Comparison of ENCODE assay signal across 19 cellular contexts in the genomic region with DNA sequence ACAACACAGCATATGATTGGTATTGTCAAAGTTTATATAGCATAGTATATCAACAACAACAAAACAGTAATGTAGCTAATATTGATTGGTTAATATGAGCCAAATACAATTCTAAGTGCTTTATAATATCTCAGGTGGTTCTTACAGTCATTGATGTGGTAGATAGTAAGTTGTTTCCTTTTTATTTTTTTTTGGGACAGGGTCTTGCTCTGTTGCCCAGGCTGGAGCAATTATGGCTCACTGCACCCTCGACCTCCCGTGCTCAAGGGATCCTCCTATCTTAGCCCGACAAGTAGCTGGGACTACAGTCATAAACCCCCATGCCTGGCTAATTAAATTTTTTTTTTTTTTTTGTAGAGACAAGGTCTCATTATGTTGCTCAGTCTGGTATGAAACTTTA. TPM values are rescaled to one million over a fixed set of nuclear protein-coding genes. Genes with fewer than 3 reads are reported as not detected.
A peak's percentile ranks its signal among the peaks of the same experiment; 100 is the strongest.
DNase-seq lines count a peak whose midpoint lies in the region; ATAC-seq, FAIRE-seq and TF ChIP-seq lines count a peak whose summit lies in the region.
"Had no signal": no experiment of that assay in that cellular context is flagged by ENCODE, and none has a peak within 500 bp of the region (broad histone marks: within the 10 kb centered on the region; RNA-seq: fewer than 3 reads in every experiment).

No MANE protein-coding gene starts in this region.

- H3K27me3 Mint-ChIP-seq in activated naive CD4-positive, alpha-beta T cell treated with anti-CD3 and anti-CD28 coated beads, Interleukin-2, amount 50 U/mL, for 24 hours: no peaks in the 10 kb centered on the region
- H3K27me3 Mint-ChIP-seq in activated naive CD4-positive, alpha-beta T cell treated with anti-CD3 and anti-CD28 coated beads, Interleukin-2, amount 10 ng/mL, durations not matched to agents 7 days and 5 days: peaks cover 11% of the 10 kb centered on the region
- H3K27me3 Mint-ChIP-seq in naive thymus-derived CD4-positive, alpha-beta T cell: no peaks in the 10 kb centered on the region
- H3K27me3 Mint-ChIP-seq: activated CD4-positive, alpha-beta memory T cell treated with anti-CD3 and anti-CD28 coated beads for 36 hours had no signal

- no peaks in the 10 kb centered on the region for H3K9me1 ChIP-seq in K562 (ENCODE audit: control insufficient read depth, insufficient read depth, low read length)

- in situ Hi-C loops in K562 (cut with MboI): no loop called here

- FAIRE-seq in K562 (lab: Jason Lieb, UNC): no peak
- FAIRE-seq: TTC549 had no signal

- no peak for DNase-seq in activated naive CD4-positive, alpha-beta T cell treated with anti-CD3 and anti-CD28 coated beads, Interleukin-2, amount 10 ng/mL, durations not matched to agents 7 days and 5 days
- DNase-seq in K562 (ENCODE audit: extremely low read depth in 1 of 4, low spot score in 3 of 4) (no peak), suprapubic skin (ENCODE audit: low spot score in 2 of 2) (no peak), adrenal gland (no peak), vagina (ENCODE audit: extremely low spot score in 2 of 2) (no peak), cerebellum (ENCODE audit: low spot score) (no peak)
- no peak for DNase-seq in naive thymus-derived CD4-positive, alpha-beta T cell
- DNase-seq: activated CD4-positive, alpha-beta memory T cell treated with anti-CD3 and anti-CD28 coated beads for 36 hours; activated effector memory CD4-positive, alpha-beta T cell treated with Interleukin-2 at 50 U/mL for 16 hours; brain microvascular endothelial cell; Caco-2; GDM1; SJCRH30; stimulated activated CD4-positive, alpha-beta T cell treated with anti-CD3 and anti-CD28 coated beads, Interleukin-2, amount 100 ng/mL, for 24 hours had no signal

- H3K27ac ChIP-seq in K562 (ENCODE audit: extremely low read depth, low read depth, low read length) (no peak overlapping the region), suprapubic skin (no peak overlapping the region), adrenal gland (peak overlapping the region in 2 of 5 donors; percentile 28 to 46), vagina (no peak overlapping the region)
- no peak overlapping the region for H3K27ac ChIP-seq in naive thymus-derived CD4-positive, alpha-beta T cell (ENCODE audit: low read depth, low read length)
- H3K27ac ChIP-seq: brain microvascular endothelial cell, prostate gland, SJCRH30 had no signal

- ATAC-seq in K562: no peak
- no peak for ATAC-seq in naive thymus-derived CD4-positive, alpha-beta T cell

- H3K9me3 Mint-ChIP-seq in activated naive CD4-positive, alpha-beta T cell treated with anti-CD3 and anti-CD28 coated beads, Interleukin-2, amount 50 U/mL, for 24 hours: no peaks in the 10 kb centered on the region
- no peaks in the 10 kb centered on the region for H3K9me3 Mint-ChIP-seq in activated naive CD4-positive, alpha-beta T cell treated with anti-CD3 and anti-CD28 coated beads, Interleukin-2, amount 10 ng/mL, durations not matched to agents 7 days and 5 days
- peaks cover 0 to 5% (median 0%) of the 10 kb centered on the region in 11 donors for H3K9me3 Mint-ChIP-seq in naive thymus-derived CD4-positive, alpha-beta T cell
- H3K9me3 Mint-ChIP-seq: activated CD4-positive, alpha-beta memory T cell treated with anti-CD3 and anti-CD28 coated beads for 36 hours had no signal

- H3K9ac ChIP-seq in K562 (ENCODE audit: insufficient read depth in 1 of 2, low read depth in 2 of 2, low read length in 2 of 2): no peak overlapping the region

- H3K36me3 Mint-ChIP-seq in activated naive CD4-positive, alpha-beta T cell treated with anti-CD3 and anti-CD28 coated beads, Interleukin-2, amount 50 U/mL, for 24 hours: peaks cover 2% of the 10 kb centered on the region
- peaks cover 23% of the 10 kb centered on the region for H3K36me3 Mint-ChIP-seq in activated naive CD4-positive, alpha-beta T cell treated with anti-CD3 and anti-CD28 coated beads, Interleukin-2, amount 10 ng/mL, durations not matched to agents 7 days and 5 days
- H3K36me3 Mint-ChIP-seq in naive thymus-derived CD4-positive, alpha-beta T cell: peaks cover 0 to 20% (median 15%) of the 10 kb centered on the region in 5 donors

- TF ChIP-seq POLR2A in K562 (conservative IDR thresholded peaks at IDR 0.05): no peak
- TF ChIP-seq POLR2A in suprapubic skin (IDR thresholded peaks at IDR 0.05): no peak
- no peak for TF ChIP-seq POLR2A in adrenal gland (IDR thresholded peaks at IDR 0.05)
- TF ChIP-seq POLR2A in vagina (IDR thresholded peaks at IDR 0.05): no peak

- no peak for TF ChIP-seq RAD21 in K562 (CRISPR knock-in tag; conservative IDR thresholded peaks at IDR 0.05 in 1 of 2, IDR thresholded peaks at IDR 0.05 in 1 of 2)

- H3K36me3 ChIP-seq in K562 (ENCODE audit: control insufficient read depth, insufficient read depth, low read length): no peaks in the 10 kb centered on the region
- H3K36me3 ChIP-seq in naive thymus-derived CD4-positive, alpha-beta T cell (ENCODE audit: control insufficient read depth in 2 of 3, insufficient read depth in 3 of 3, low read length in 3 of 3): peaks cover 0 to 9% (median 0%) of the 10 kb centered on the region in 3 experiments
- H3K36me3 ChIP-seq in suprapubic skin: no peaks in the 10 kb centered on the region
- H3K36me3 ChIP-seq in adrenal gland (replicated peaks in 1 of 2): no peaks in the 10 kb centered on the region
- no peaks in the 10 kb centered on the region for H3K36me3 ChIP-seq in vagina
- H3K36me3 ChIP-seq: brain microvascular endothelial cell, prostate gland, SJCRH30 had no signal

- H3K4me1 ChIP-seq in K562 (replicated peaks in 1 of 2; ENCODE audit: control insufficient read depth in 2 of 2, insufficient read depth in 2 of 2, low read length in 2 of 2) (peaks cover 0 to 8% of the 10 kb centered on the region in 2 experiments; a peak in 3 of 5 replicates), suprapubic skin (peaks cover 58% of the 10 kb centered on the region), adrenal gland (replicated peaks in 1 of 2) (peaks cover 16 to 58% of the 10 kb centered on the region in 2 donors), vagina (peaks cover 48% of the 10 kb centered on the region)
- peaks cover 14 to 36% of the 10 kb centered on the region in 2 donors for H3K4me1 ChIP-seq in naive thymus-derived CD4-positive, alpha-beta T cell (ENCODE audit: control insufficient read depth in 2 of 2, insufficient read depth in 2 of 2, low read length in 2 of 2)
- H3K4me1 ChIP-seq: prostate gland had no signal

- no peak overlapping the region for H3K27ac Mint-ChIP-seq in activated naive CD4-positive, alpha-beta T cell treated with anti-CD3 and anti-CD28 coated beads, Interleukin-2, amount 50 U/mL, for 24 hours
- no peak overlapping the region for H3K27ac Mint-ChIP-seq in activated naive CD4-positive, alpha-beta T cell treated with anti-CD3 and anti-CD28 coated beads, Interleukin-2, amount 10 ng/mL, durations not matched to agents 7 days and 5 days
- no peak overlapping the region for H3K27ac Mint-ChIP-seq in naive thymus-derived CD4-positive, alpha-beta T cell
- H3K27ac Mint-ChIP-seq: activated CD4-positive, alpha-beta memory T cell treated with anti-CD3 and anti-CD28 coated beads for 36 hours had no signal

- no peaks in the 10 kb centered on the region for H4K20me1 ChIP-seq in K562 (replicated peaks; ENCODE audit: control insufficient read depth, insufficient read depth, low read length)

- no peak overlapping the region for H3K4me3 ChIP-seq in K562
- H3K4me3 ChIP-seq in naive thymus-derived CD4-positive, alpha-beta T cell (ENCODE audit: low read length): no peak overlapping the region
- H3K4me3 ChIP-seq in suprapubic skin: peak overlapping the region; percentile 85
- peak overlapping the region in 1 of 4 donors; percentile 74 for H3K4me3 ChIP-seq in adrenal gland
- no peak overlapping the region for H3K4me3 ChIP-seq in vagina
- H3K4me3 ChIP-seq: prostate gland, SJCRH30 had no signal

- H3K27me3 ChIP-seq in K562 (ENCODE audit: control insufficient read depth in 2 of 2, insufficient read depth in 2 of 2, low read length in 2 of 2) (no peaks in the 10 kb centered on the region), suprapubic skin (no peaks in the 10 kb centered on the region), adrenal gland (no peaks in the 10 kb centered on the region), vagina (no peaks in the 10 kb centered on the region)
- H3K27me3 ChIP-seq in naive thymus-derived CD4-positive, alpha-beta T cell (ENCODE audit: control insufficient read depth in 2 of 2, insufficient read depth in 2 of 2, low read length in 2 of 2): no peaks in the 10 kb centered on the region
- H3K27me3 ChIP-seq: brain microvascular endothelial cell, SJCRH30 had no signal

- H2AFZ ChIP-seq in K562 (ENCODE audit: low read depth, low read length): no peak overlapping the region

- H3K9me3 ChIP-seq in K562 (replicated peaks; ENCODE audit: control insufficient read depth, insufficient read depth, low read depth, low read length): no peaks in the 10 kb centered on the region
- no peaks in the 10 kb centered on the region for H3K9me3 ChIP-seq in naive thymus-derived CD4-positive, alpha-beta T cell (ENCODE audit: control insufficient read depth in 2 of 3, low read length in 3 of 3)
- H3K9me3 ChIP-seq in suprapubic skin: no peaks in the 10 kb centered on the region
- H3K9me3 ChIP-seq in adrenal gland (replicated peaks in 1 of 3): no peaks in the 10 kb centered on the region
- no peaks in the 10 kb centered on the region for H3K9me3 ChIP-seq in vagina
- H3K9me3 ChIP-seq: Caco-2, prostate gland, SJCRH30 had no signal

- peak overlapping the region; percentile 28 for H3K4me3 Mint-ChIP-seq in activated naive CD4-positive, alpha-beta T cell treated with anti-CD3 and anti-CD28 coated beads, Interleukin-2, amount 50 U/mL, for 24 hours
- H3K4me3 Mint-ChIP-seq in activated naive CD4-positive, alpha-beta T cell treated with anti-CD3 and anti-CD28 coated beads, Interleukin-2, amount 10 ng/mL, durations not matched to agents 7 days and 5 days: no peak overlapping the region
- peak overlapping the region in 8 of 10 donors; percentile 22 to 100 (median 43) for H3K4me3 Mint-ChIP-seq in naive thymus-derived CD4-positive, alpha-beta T cell

- CTCF ChIA-PET in activated naive CD4-positive, alpha-beta T cell treated with anti-CD3 and anti-CD28 coated beads, Interleukin-2, amount 10 ng/mL, durations not matched to agents 7 days and 5 days (lab: Charles Lee): no interaction called here
- CTCF ChIA-PET in K562 (lab: Yijun Ruan, JAX; ENCODE audit: low intra/inter-chr PET ratio): no interaction called here
- CTCF ChIA-PET in naive thymus-derived CD4-positive, alpha-beta T cell (lab: Charles Lee): no interaction called here

- no TSS peak for BruUV-seq in K562 (replicated peaks; lab: Mats Ljungman, UMichigan)

- TF ChIP-seq EP300 in K562 (IDR thresholded peaks at IDR 0.05; ENCODE audit: low read length): no peak
- no peak for TF ChIP-seq EP300 in suprapubic skin (IDR thresholded peaks at IDR 0.05)

- intact Hi-C loops in K562 (cut with micrococcal nuclease) (no loop called here), adrenal gland (cut with DNase I) (no loop called here), vagina (cut with DNase I) (no loop called here)
- intact Hi-C loops in naive thymus-derived CD4-positive, alpha-beta T cell (cut with micrococcal nuclease): loop anchor here (10.0 kb wide), 3 partner anchors 541 to 1389 kb away; a partner anchor contains a TSS

- WGBS in K562 (ENCODE audit: insufficient coverage, low coverage, missing lambda C conversion rate): 64% methylated on average over 3 of the region's 3 CpGs
- 95% methylated on average over 3 of the region's 3 CpGs for WGBS in suprapubic skin
- WGBS in adrenal gland, 4 donors: 73 to 92% (median 84%) methylated on average over 3 of the region's 3 CpGs

- H3K4me1 Mint-ChIP-seq in activated naive CD4-positive, alpha-beta T cell treated with anti-CD3 and anti-CD28 coated beads, Interleukin-2, amount 50 U/mL, for 24 hours: peaks cover 71% of the 10 kb centered on the region
- peaks cover 58% of the 10 kb centered on the region for H3K4me1 Mint-ChIP-seq in activated naive CD4-positive, alpha-beta T cell treated with anti-CD3 and anti-CD28 coated beads, Interleukin-2, amount 10 ng/mL, durations not matched to agents 7 days and 5 days
- peaks cover 50 to 81% (median 71%) of the 10 kb centered on the region in 7 donors for H3K4me1 Mint-ChIP-seq in naive thymus-derived CD4-positive, alpha-beta T cell

- H3K4me2 ChIP-seq in K562 (ENCODE audit: insufficient read depth, low read length): no peak overlapping the region

- POLR2A ChIA-PET in K562 (lab: Yijun Ruan, JAX): no interaction called here
- POLR2A ChIA-PET in naive thymus-derived CD4-positive, alpha-beta T cell (lab: Charles Lee): no interaction called here

- H3K79me2 ChIP-seq in K562 (ENCODE audit: control insufficient read depth, insufficient read depth, low read length): peaks cover 22% of the 10 kb centered on the region

- TF ChIP-seq CTCF in K562 (IDR thresholded peaks at IDR 0.05 in 2 of 3, conservative IDR thresholded peaks at IDR 0.05 in 1 of 3; ENCODE audit: insufficient read depth in 2 of 3, low read depth in 1 of 3, low read length in 3 of 3) (no peak), suprapubic skin (IDR thresholded peaks at IDR 0.05) (no peak), adrenal gland (IDR thresholded peaks at IDR 0.05) (no peak), vagina (IDR thresholded peaks at IDR 0.05) (no peak)

RNA-seq across cellular contexts. Expression of a gene that starts 2.7 kb away (rescaled TPM):
- total RNA-seq in K562 (2011; cell fraction: chromatin; rRNA removed; ENCODE audit: low replicate concordance): 15.2 and 26.2 TPM in 2 replicates
- total RNA-seq in K562 (2011; cell fraction: nucleolus; rRNA removed): 16.5 and 18.6 TPM in 2 replicates
- total RNA-seq in K562 (2011; cell fraction: nucleoplasm; rRNA removed): 25.7 and 28.9 TPM in 2 replicates
- total RNA-seq in K562 (2014; rRNA removed): 14.1 and 16.8 TPM in 2 replicates
- 19.8 and 22.0 TPM in 2 replicates for total RNA-seq in K562 (2014; rRNA removed; fragmentation: Illumina TruSeq; extraction: Trizol)
- total RNA-seq in K562 (2015; rRNA removed; fragmentation: Illumina TruSeq; extraction: Trizol): 18.4 and 20.3 TPM in 2 replicates
- total RNA-seq in K562 (2021): 14.8 and 18.2 TPM in 2 replicates
- 16.5 and 18.9 TPM in 2 replicates for polyA plus RNA-seq in K562 (2011; rRNA removed)
- polyA plus RNA-seq in K562 (2011; cell fraction: cytosol; rRNA removed): 7.7 and 8.4 TPM in 2 replicates
- 7.1 and 9.1 TPM in 2 replicates for polyA plus RNA-seq in K562 (2011; cell fraction: nucleus; rRNA removed)
- polyA plus RNA-seq in K562 (2012): 16.4 and 18.0 TPM in 2 replicates
- 14.7 and 15.7 TPM in 2 replicates for polyA plus RNA-seq in K562 (2014; fragmentation: Illumina TruSeq; extraction: Trizol)
- polyA plus RNA-seq in K562 (2014; fragmentation: Nextera tagmentation; extraction: Ambion mirVana): 10 to 100 TPM; 33.2 to 35.8 TPM
- 10.5 and 12.7 TPM in 2 replicates for polyA plus RNA-seq in K562 (2014; rRNA removed)
- polyA minus RNA-seq in K562 (2011; rRNA and poly(A)+ RNA removed): 33.9 and 36.3 TPM in 2 replicates
- polyA minus RNA-seq in K562 (2011; cell fraction: cytosol; rRNA and poly(A)+ RNA removed): 6.8 and 10.6 TPM in 2 replicates
- 14.9 and 23.3 TPM in 2 replicates for polyA minus RNA-seq in K562 (2011; cell fraction: nucleus; rRNA and poly(A)+ RNA removed)
- 10 to 100 TPM; 41.2 to 68.5 (median 66.1) TPM for total RNA-seq in naive thymus-derived CD4-positive, alpha-beta T cell
- polyA plus RNA-seq in naive thymus-derived CD4-positive, alpha-beta T cell: 100 to 1,000 TPM; 106 to 131 TPM
- 10 to 100 TPM; 52.1 to 78.9 (median 73.7) TPM for total RNA-seq in suprapubic skin
- total RNA-seq in adrenal gland: 100 to 1,000 TPM in 2 of 8 donors, 10 to 100 TPM in 6; 53.1 to 136 (median 77.4) TPM
- 10 to 100 TPM; 28.6 to 80.8 (median 35.0) TPM for polyA plus RNA-seq in adrenal gland
- 66.0 TPM for total RNA-seq in vagina
- 85.2 TPM for total RNA-seq in cerebellum

RNA-seq across cellular contexts. Expression of a gene that starts 23.4 kb away (rescaled TPM):
- not detected in 2 replicates for total RNA-seq in K562 (2011; cell fraction: chromatin; rRNA removed; ENCODE audit: low replicate concordance)
- not detected in 2 replicates for total RNA-seq in K562 (2011; cell fraction: nucleolus; rRNA removed)
- total RNA-seq in K562 (2011; cell fraction: nucleoplasm; rRNA removed): not detected in 2 replicates
- total RNA-seq in K562 (2014; rRNA removed): not detected in 2 replicates
- not detected in 2 replicates for total RNA-seq in K562 (2014; rRNA removed; fragmentation: Illumina TruSeq; extraction: Trizol)
- not detected in 2 replicates for total RNA-seq in K562 (2015; rRNA removed; fragmentation: Illumina TruSeq; extraction: Trizol)
- not detected in 2 replicates for total RNA-seq in K562 (2021)
- not detected in 2 replicates for polyA plus RNA-seq in K562 (2011; rRNA removed)
- 0.12 TPM in 1 of 2 replicates, not detected in the other for polyA plus RNA-seq in K562 (2011; cell fraction: cytosol; rRNA removed)
- not detected in 2 replicates for polyA plus RNA-seq in K562 (2011; cell fraction: nucleus; rRNA removed)
- polyA plus RNA-seq in K562 (2012): not detected in 2 replicates
- not detected in 2 replicates for polyA plus RNA-seq in K562 (2014; fragmentation: Illumina TruSeq; extraction: Trizol)
- not detected for polyA plus RNA-seq in K562 (2014; fragmentation: Nextera tagmentation; extraction: Ambion mirVana)
- not detected in 2 replicates for polyA plus RNA-seq in K562 (2014; rRNA removed)
- 0.27 TPM in 1 of 2 replicates, not detected in the other for polyA minus RNA-seq in K562 (2011; rRNA and poly(A)+ RNA removed)
- not detected in 2 replicates for polyA minus RNA-seq in K562 (2011; cell fraction: cytosol; rRNA and poly(A)+ RNA removed)
- not detected in 2 replicates for polyA minus RNA-seq in K562 (2011; cell fraction: nucleus; rRNA and poly(A)+ RNA removed)
- total RNA-seq in naive thymus-derived CD4-positive, alpha-beta T cell: not detected
- polyA plus RNA-seq in naive thymus-derived CD4-positive, alpha-beta T cell: not detected
- not detected for total RNA-seq in suprapubic skin
- total RNA-seq in adrenal gland: not detected
- polyA plus RNA-seq in adrenal gland: not detected
- not detected for total RNA-seq in vagina
- 0.36 TPM for total RNA-seq in cerebellum
- total RNA-seq: A673; activated CD4-positive, alpha-beta memory T cell treated with anti-CD3 and anti-CD28 coated beads for 36 hours; Caco-2; HT-29; prostate gland; SJCRH30 had no signal

Comparison
In these comparisons a context has a peak if more than half of its experiments do, and no peak if none do; other contexts are left out.
1. intact Hi-C loops: an anchor here in naive thymus-derived CD4-positive, alpha-beta T cell (10.0 kb wide); none called in K562, adrenal gland and vagina.